In the genomic region with DNA sequence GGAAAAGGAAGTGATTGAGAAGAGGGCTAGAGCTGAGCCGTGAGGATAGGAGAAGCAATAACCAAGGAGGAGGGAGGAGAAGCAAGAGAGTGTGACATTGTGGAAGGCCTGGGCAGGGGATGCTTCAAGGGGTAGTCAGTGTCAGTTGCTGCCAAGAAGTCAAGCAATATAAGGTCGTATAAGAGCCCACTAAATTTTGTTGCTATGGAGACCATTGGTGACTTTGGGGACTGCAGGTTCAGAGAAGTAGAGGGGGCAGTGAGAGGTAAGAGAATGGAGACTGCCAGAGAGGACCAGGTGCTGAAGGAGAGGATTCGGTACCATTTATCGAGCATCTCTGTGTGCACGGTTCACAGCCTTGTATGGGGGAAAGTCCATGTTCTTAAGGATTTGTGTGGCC, we compare ENCODE assay signal across 26 cellular contexts.
"Had no signal": no experiment of that assay in that cellular context is flagged by ENCODE, and none has a peak within 500 bp of the region (broad histone marks: within the 10 kb centered on the region; RNA-seq: fewer than 3 reads in every experiment).

No MANE protein-coding gene starts in this region.

- ATAC-seq: activated CD4-positive, alpha-beta T cell treated with anti-CD3 and anti-CD28 coated beads for 36 hours; activated CD8-positive, alpha-beta memory T cell treated with anti-CD3 and anti-CD28 coated beads, Interleukin-2, amount 10 ng/mL, durations not matched to agents 7 days and 5 days; effector memory CD8-positive, alpha-beta T cell; esophagus mucosa; natural killer cell had no signal

- DNase-seq: activated B cell treated with CpG ODN at 0.5 μM for 24 hours; activated CD4-positive, alpha-beta memory T cell treated with anti-CD3 and anti-CD28 coated beads for 36 hours; activated CD4-positive, alpha-beta T cell treated with anti-CD3 and anti-CD28 coated beads for 36 hours; activated CD8-positive, alpha-beta memory T cell treated with anti-CD3 and anti-CD28 coated beads, Interleukin-2, amount 10 ng/mL, durations not matched to agents 7 days and 5 days; activated effector memory CD4-positive, alpha-beta T cell treated with anti-CD3 and anti-CD28 coated beads, Interleukin-2, amount 50 U/mL, for 16 hours; activated naive CD4-positive, alpha-beta T cell treated with anti-CD3 and anti-CD28 coated beads, Interleukin-2, amount 50 U/mL, for 16 hours; activated T-cell treated with anti-CD3 and anti-CD28 coated beads for 4 hours; adrenal gland; central memory CD4-positive, alpha-beta T cell; dorsolateral prefrontal cortex; effector memory CD8-positive, alpha-beta T cell; hippocampal formation; left ventricle myocardium inferior; natural killer cell; stimulated activated CD4-positive, alpha-beta T cell treated with anti-CD3 and anti-CD28 coated beads, Interleukin-4, amount 100 ng/mL, for 24 hours; stimulated activated naive CD4-positive, alpha-beta T cell treated with Interleukin-2 at 50 U/mL for 16 hours; T1000 had no signal

- H3K27me3 ChIP-seq: adrenal gland, ascending aorta, dorsolateral prefrontal cortex, vagina had no signal

- FAIRE-seq: colon, endothelial cell of umbilical vein had no signal

- H3K27me3 Mint-ChIP-seq: activated B cell treated with CpG ODN at 0.5 μM for 24 hours; activated CD4-positive, alpha-beta memory T cell treated with anti-CD3 and anti-CD28 coated beads for 36 hours; activated CD4-positive, alpha-beta T cell treated with anti-CD3 and anti-CD28 coated beads for 36 hours; activated CD8-positive, alpha-beta memory T cell treated with anti-CD3 and anti-CD28 coated beads, Interleukin-2, amount 10 ng/mL, durations not matched to agents 7 days and 5 days; effector memory CD8-positive, alpha-beta T cell had no signal

- H3K27ac ChIP-seq: adrenal gland, ascending aorta, left ventricle myocardium inferior, thoracic aorta, vagina had no signal

- H3K9me3 Mint-ChIP-seq: activated B cell treated with CpG ODN at 0.5 μM for 24 hours; activated CD4-positive, alpha-beta memory T cell treated with anti-CD3 and anti-CD28 coated beads for 36 hours; effector memory CD8-positive, alpha-beta T cell; mesothelial cell of epicardium; natural killer cell; type B pancreatic cell had no signal

- H3K36me3 ChIP-seq: adrenal gland, ascending aorta, thoracic aorta, vagina had no signal

- H3K27ac Mint-ChIP-seq: activated CD4-positive, alpha-beta T cell treated with anti-CD3 and anti-CD28 coated beads for 36 hours; activated CD8-positive, alpha-beta memory T cell treated with anti-CD3 and anti-CD28 coated beads, Interleukin-2, amount 10 ng/mL, durations not matched to agents 7 days and 5 days; effector memory CD8-positive, alpha-beta T cell; mesothelial cell of epicardium; natural killer cell; progenitor cell of endocrine pancreas; type B pancreatic cell had no signal

- H3K36me3 Mint-ChIP-seq: activated CD4-positive, alpha-beta memory T cell treated with anti-CD3 and anti-CD28 coated beads for 36 hours; mesothelial cell of epicardium; natural killer cell; type B pancreatic cell had no signal

- H3K9me3 ChIP-seq: adrenal gland, ascending aorta, left ventricle myocardium inferior, thoracic aorta, vagina had no signal

- H3K4me3 Mint-ChIP-seq: activated CD4-positive, alpha-beta memory T cell treated with anti-CD3 and anti-CD28 coated beads for 36 hours; activated CD4-positive, alpha-beta T cell treated with anti-CD3 and anti-CD28 coated beads for 36 hours; activated CD8-positive, alpha-beta memory T cell treated with anti-CD3 and anti-CD28 coated beads, Interleukin-2, amount 10 ng/mL, durations not matched to agents 7 days and 5 days; effector memory CD8-positive, alpha-beta T cell; mesothelial cell of epicardium; natural killer cell; type B pancreatic cell had no signal

- H3K4me3 ChIP-seq: adrenal gland, ascending aorta, left ventricle myocardium inferior, thoracic aorta, vagina had no signal
